Comparison of ENCODE assay signal across 8 cellular contexts in the genomic region with DNA sequence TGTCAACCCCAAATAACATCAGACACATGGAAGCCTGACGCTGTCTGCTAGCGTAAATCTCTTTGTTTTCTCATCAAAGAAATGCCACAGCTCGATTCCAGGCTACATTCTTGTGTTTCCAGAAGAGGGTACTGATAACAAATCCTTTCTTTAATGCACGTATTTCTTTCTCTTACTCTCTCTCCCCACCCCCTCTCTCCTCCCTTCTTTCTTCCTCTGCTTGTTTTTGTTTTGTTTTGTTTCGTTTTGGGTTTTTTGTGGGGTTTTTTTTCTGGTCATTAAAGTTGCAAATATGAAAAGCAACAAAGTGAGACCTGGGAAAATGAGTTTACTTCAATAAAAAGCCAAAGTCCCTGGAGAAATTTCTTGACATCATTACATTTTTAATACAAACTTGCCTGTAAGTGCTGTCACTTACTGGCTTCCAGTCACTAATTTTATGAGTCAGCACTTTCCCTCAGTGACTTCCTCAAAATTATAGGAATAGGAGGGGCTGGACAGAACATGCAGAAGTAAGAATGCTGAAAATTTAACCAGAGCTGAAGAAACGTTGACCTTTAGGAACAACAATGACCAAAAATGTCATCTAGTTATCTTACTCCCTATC.
DNase-seq lines count a peak whose midpoint lies in the region; ATAC-seq and TF ChIP-seq lines count a peak whose summit lies in the region.

No MANE protein-coding gene starts in this region.

- H3K9me2 ChIP-seq in OCI-LY1 (ENCODE audit: low read depth, low read length) = no peaks in the 10 kb centered on the region

- H3K79me2 ChIP-seq in OCI-LY1 (ENCODE audit: insufficient read depth, low read length) = no peaks in the 10 kb centered on the region

- H3K9ac ChIP-seq in OCI-LY1 (ENCODE audit: low read length) = no peak overlapping the region

- peak; percentile 57 for DNase-seq in GM03348 (ENCODE audit: low spot score)
- DNase-seq in H4 (ENCODE audit: low spot score) = peak; percentile 82
- peak; percentile 84 for DNase-seq in cardiac fibroblast (ENCODE audit: low read depth in 2 of 2)
- no peak for DNase-seq in lung (ENCODE audit: low spot score)
- DNase-seq in DMS79 treated with DMSO at 0.1 percent for 48 hours (lab: John Stamatoyannopoulos, UW) = no peak
- no peak for DNase-seq in activated CD4-positive, CD25-positive, alpha-beta regulatory T cell (lab: John Stamatoyannopoulos, UW)

- H3K4me2 ChIP-seq in OCI-LY1 (ENCODE audit: low read length) = no peak overlapping the region

- H3K4me1 ChIP-seq in OCI-LY1 (ENCODE audit: insufficient read depth, low read length, severe bottlenecking) (no peaks in the 10 kb centered on the region), lung (ENCODE audit: control insufficient read depth in 2 of 2, insufficient read depth in 2 of 2, low read length in 2 of 2) (no peaks in the 10 kb centered on the region)

- H3K27me3 ChIP-seq in OCI-LY1 (ENCODE audit: insufficient read depth, low read length) (no peaks in the 10 kb centered on the region), lung (ENCODE audit: control insufficient read depth, insufficient read depth) (no peaks in the 10 kb centered on the region)

- ATAC-seq in lung (ENCODE audit: insufficient read depth, low FRiP score) (peak; percentile 78), HG02571 (IDR thresholded peaks at IDR 0.05; ENCODE audit: unreplicated experiment) (no peak)

- H3K9me3 ChIP-seq in OCI-LY1 (ENCODE audit: low read length) (no peaks in the 10 kb centered on the region), lung (ENCODE audit: control insufficient read depth in 2 of 2, insufficient read depth in 1 of 2, low read length in 1 of 2) (no peaks in the 10 kb centered on the region)

- no peaks in the 10 kb centered on the region for H3F3A ChIP-seq in OCI-LY1 (ENCODE audit: insufficient read depth, low read length)

- no peaks in the 10 kb centered on the region for H3K36me3 ChIP-seq in OCI-LY1 (ENCODE audit: insufficient read depth, low read length)
- no peaks in the 10 kb centered on the region for H3K36me3 ChIP-seq in lung (ENCODE audit: control insufficient read depth in 2 of 2, insufficient read depth in 2 of 2, low read length in 2 of 2)

- 7 to 21% methylated on average over 6 of the region's 6 CpGs for WGBS in lung, 2 donors

- H3K4me3 ChIP-seq in OCI-LY1 (ENCODE audit: low read depth, low read length, poor library complexity, severe bottlenecking) = no peak overlapping the region
- peak overlapping the region in 1 of 2 donors; percentile 19 for H3K4me3 ChIP-seq in cardiac fibroblast (replicated peaks in 1 of 2; ENCODE audit: low read depth in 2 of 2, low read length in 2 of 2)
- H3K4me3 ChIP-seq in lung = no peak overlapping the region

- TF ChIP-seq CTCF in OCI-LY1 (IDR thresholded peaks at IDR 0.05; ENCODE audit: low read length) = peak; percentile 40
- TF ChIP-seq CTCF in cardiac fibroblast (IDR thresholded peaks at IDR 0.05; ENCODE audit: low read depth, low read length) = peak; percentile 39
- no peak for TF ChIP-seq CTCF in lung (IDR thresholded peaks at IDR 0.05; ENCODE audit: control extremely low read depth, extremely low read depth)

- H4K20me1 ChIP-seq in OCI-LY1 (ENCODE audit: insufficient read depth, low read length) = no peaks in the 10 kb centered on the region

- H2AFZ ChIP-seq in OCI-LY1 (ENCODE audit: low read length) = no peak overlapping the region

- H3K27ac ChIP-seq in OCI-LY1 (ENCODE audit: low read depth, low read length, poor library complexity, severe bottlenecking) = no peak overlapping the region
- no peak overlapping the region for H3K27ac ChIP-seq in lung (ENCODE audit: low read depth in 1 of 2, low read length in 1 of 2)

Comparison
In these comparisons a context has a peak if more than half of its experiments do, and no peak if none do; other contexts are left out.
1. DNase-seq: peak in GM03348 (single experiment), H4 (single experiment) and cardiac fibroblast (2 of 2); none in lung (single experiment), DMS79 treated with DMSO at 0.1 percent for 48 hours (single experiment) and activated CD4-positive, CD25-positive, alpha-beta regulatory T cell (0 of 4).